ENCODE assay signal across 8 cellular contexts in genomic region chr7:19663816-19664531, GRCh38. TPM values are rescaled to one million over a fixed set of nuclear protein-coding genes. Genes with fewer than 3 reads are reported as not detected.
DNase-seq lines count a peak whose midpoint lies in the region; ATAC-seq and TF ChIP-seq lines count a peak whose summit lies in the region.

No MANE protein-coding gene starts in this region.

- no peaks in the 10 kb centered on the region for H3K36me3 ChIP-seq in MG63

- H3K4me1 Mint-ChIP-seq in activated T-cell treated with anti-CD3 and anti-CD28 coated beads, Interleukin-2, amount 50 U/mL, for 4 hours (ENCODE audit: low read depth) = peaks cover 6% of the 10 kb centered on the region

- ATAC-seq in GM21423 (IDR thresholded peaks at IDR 0.05; ENCODE audit: unreplicated experiment) (peak; percentile 93), HG03457 (IDR thresholded peaks at IDR 0.05; ENCODE audit: unreplicated experiment) (peak; percentile 95)
- no peak for ATAC-seq in activated T-cell treated with anti-CD3 and anti-CD28 coated beads, Interleukin-2, amount 50 U/mL, for 4 hours

- peak; percentile 23 for DNase-seq in GM13976 (ENCODE audit: low spot score)
- peak; percentile 51 for DNase-seq in SK-MEL-5 (ENCODE audit: low read depth, low spot score)
- DNase-seq in SW480 (ENCODE audit: low spot score) = no peak
- DNase-seq in activated T-cell treated with anti-CD3 and anti-CD28 coated beads, Interleukin-2, amount 50 U/mL, for 4 hours = no peak
- no peak for DNase-seq in MG63
- no peak for DNase-seq in activated effector memory CD4-positive, alpha-beta T cell treated with anti-CD3 and anti-CD28 coated beads, Interleukin-2, amount 50 U/mL, for 16 hours

- no peaks in the 10 kb centered on the region for H3K36me3 Mint-ChIP-seq in activated T-cell treated with anti-CD3 and anti-CD28 coated beads, Interleukin-2, amount 50 U/mL, for 4 hours (ENCODE audit: insufficient read depth)

- H3K9me3 Mint-ChIP-seq in activated T-cell treated with anti-CD3 and anti-CD28 coated beads, Interleukin-2, amount 50 U/mL, for 4 hours = no peaks in the 10 kb centered on the region

- no peak overlapping the region for H3K4me3 Mint-ChIP-seq in activated T-cell treated with anti-CD3 and anti-CD28 coated beads, Interleukin-2, amount 50 U/mL, for 4 hours

- no peak for TF ChIP-seq CTCF in GM13976 (IDR thresholded peaks at IDR 0.05; ENCODE audit: borderline replicate concordance, control extremely low read depth, extremely low read depth, insufficient read depth, missing control alignments)

- in situ Hi-C loops in GM13976 (cut with MboI; ENCODE audit: low sequenced_read_pairs, unreplicated experiment) (loop anchor here (25.0 kb wide), 2 partner anchors 552 to 1302 kb away; partner anchors contain the start of gene TWIST1), SK-MEL-5 (cut with HindIII; ENCODE audit: low pct_unique_long_range_greater_than_20kb, low sequenced_read_pairs) (no loop called here)

- no peak overlapping the region for H3K4me3 ChIP-seq in MG63

- no peaks in the 10 kb centered on the region for H3K9me3 ChIP-seq in MG63

- peaks cover 6% of the 10 kb centered on the region for H3K27me3 Mint-ChIP-seq in activated T-cell treated with anti-CD3 and anti-CD28 coated beads, Interleukin-2, amount 50 U/mL, for 4 hours (ENCODE audit: low read depth)

- no peaks in the 10 kb centered on the region for H3K27me3 ChIP-seq in MG63

RNA-seq across cellular contexts. Expression of gene POLR1F, which starts 44.9 kb away (rescaled TPM):
- total RNA-seq in SK-MEL-5 (2014; rRNA removed; shearing (Covaris generic)) = 53.1 and 55.8 TPM in 2 replicates
- 28.8 and 37.0 TPM in 2 replicates for polyA plus RNA-seq in SK-MEL-5 (2015; cell fraction: cytosol; rRNA removed)
- 36.4 and 45.2 TPM in 2 replicates for polyA plus RNA-seq in SK-MEL-5 (2015; cell fraction: nucleus; rRNA removed)
- total RNA-seq in activated T-cell treated with anti-CD3 and anti-CD28 coated beads, Interleukin-2, amount 50 U/mL, for 4 hours = 10 to 100 TPM; 38.7 to 43.4 (median 38.9) TPM
- total RNA-seq in MG63 (2014; rRNA removed; shearing (Covaris generic); ENCODE audit: low replicate concordance) = 18.2 and 20.4 TPM in 2 replicates

Comparison
In these comparisons a context has a peak if more than half of its experiments do, and no peak if none do; other contexts are left out.
1. DNase-seq: peak in GM13976 (single experiment) and SK-MEL-5 (single experiment); none in SW480 (single experiment), activated T-cell treated with anti-CD3 and anti-CD28 coated beads, Interleukin-2, amount 50 U/mL, for 4 hours (single experiment), MG63 (single experiment) and activated effector memory CD4-positive, alpha-beta T cell treated with anti-CD3 and anti-CD28 coated beads, Interleukin-2, amount 50 U/mL, for 16 hours (single experiment).
2. ATAC-seq: peak in GM21423 (single experiment) and HG03457 (single experiment); none in activated T-cell treated with anti-CD3 and anti-CD28 coated beads, Interleukin-2, amount 50 U/mL, for 4 hours (0 of 2).